Comparison of ENCODE assay signal across 9 cellular contexts in the genomic region with DNA sequence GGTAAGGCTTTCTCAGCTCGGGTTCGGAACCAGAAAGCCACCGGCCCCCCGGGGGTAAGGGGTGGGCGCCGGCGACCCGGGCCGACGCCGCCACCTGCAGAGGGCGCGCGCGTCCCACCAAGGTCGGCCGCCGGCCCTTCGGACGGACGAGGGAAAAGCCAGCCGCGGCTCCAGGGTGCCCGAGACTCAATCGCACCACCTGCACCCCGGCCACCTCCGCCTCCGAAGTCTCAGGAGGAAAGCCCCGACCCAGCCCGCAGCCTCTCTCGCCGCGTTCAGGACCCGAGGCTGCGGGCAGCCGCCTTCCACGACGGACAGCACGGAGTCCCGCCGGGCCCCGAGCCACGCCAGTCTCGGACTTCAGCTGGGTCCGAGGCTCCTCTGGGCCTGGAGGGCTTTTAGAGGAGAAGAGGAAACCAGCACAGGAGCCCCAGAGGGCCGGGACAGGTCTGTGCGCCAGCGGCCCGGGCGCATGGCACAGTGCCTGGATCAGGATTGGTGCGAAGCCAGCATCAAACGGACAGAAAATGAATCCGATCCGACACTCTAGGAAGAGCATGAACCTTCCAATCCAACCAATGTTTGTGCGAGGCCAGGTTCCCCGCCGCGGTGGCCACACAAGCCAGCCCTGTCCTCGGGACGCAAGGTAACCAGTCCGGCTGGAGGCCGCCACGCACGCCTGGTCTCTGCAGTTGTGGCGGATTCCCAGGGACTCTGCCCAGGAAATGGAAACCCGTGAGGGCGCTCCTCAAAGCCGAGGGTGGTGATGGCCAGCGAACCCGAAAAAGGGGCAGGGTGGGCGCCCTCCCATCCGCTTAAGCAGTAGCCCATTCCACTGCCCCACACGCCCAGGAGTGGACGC. TPM values are rescaled to one million over a fixed set of nuclear protein-coding genes. Genes with fewer than 3 reads are reported as not detected.
DNase-seq lines count a peak whose midpoint lies in the region; ATAC-seq, FAIRE-seq and TF ChIP-seq lines count a peak whose summit lies in the region.
"Had no signal": no experiment of that assay in that cellular context is flagged by ENCODE, and none has a peak within 500 bp of the region (broad histone marks: within the 10 kb centered on the region; RNA-seq: fewer than 3 reads in every experiment).

No MANE protein-coding gene starts in this region.

- no peak overlapping the region for H3K4me3 Mint-ChIP-seq in activated T-helper 1 cell treated with anti-CD3 and anti-CD28 coated beads, Interleukin-12 subunit alpha, Interleukin-12 subunit beta, Interleukin-2, Interleukin-4 antibody, amounts not matched to agents 30 ng/mL and 10 ng/mL and 1 ng/mL, durations not matched to agents 14 hours and 24 hours and 36 hours
- H3K4me3 Mint-ChIP-seq: stimulated activated naive CD8-positive, alpha-beta T cell treated with anti-CD3 and anti-CD28 coated beads, Interleukin-15, Interleukin-2, amounts not matched to agents 100 ng/mL and 50 ng/mL, for 24 hours had no signal

- H3K4me1 ChIP-seq in gastroesophageal sphincter (peaks cover 0 to 58% (median 20%) of the 10 kb centered on the region in 3 donors), pancreas (peaks cover 0 to 8% (median 5%) of the 10 kb centered on the region in 3 donors)

- intact Hi-C loops in pancreas (cut with DNase I) = loop anchor here in 1 of 3 donors (5.0 kb wide), 1 partner anchor 202 kb away; no protein-coding TSS in a partner anchor
- intact Hi-C loops in activated T-helper 1 cell treated with anti-CD3 and anti-CD28 coated beads, Interleukin-12 subunit alpha, Interleukin-12 subunit beta, Interleukin-2, Interleukin-4 antibody, amounts not matched to agents 30 ng/mL and 10 ng/mL and 1 ng/mL, durations not matched to agents 14 hours and 24 hours and 36 hours (cut with micrococcal nuclease) = no loop called here

- no peak for FAIRE-seq in pancreas (lab: Jason Lieb, UNC)

- peaks cover 0 to 9% of the 10 kb centered on the region in 2 donors for H3K36me3 ChIP-seq in gastroesophageal sphincter
- no peaks in the 10 kb centered on the region for H3K36me3 ChIP-seq in pancreas

- in situ Hi-C loops in ACHN (cut with HindIII; ENCODE audit: low pct_ligation_motif_present, low pct_unique_long_range_greater_than_20kb, low sequenced_read_pairs) (no loop called here), SK-MEL-5 (cut with HindIII; ENCODE audit: low pct_unique_long_range_greater_than_20kb, low sequenced_read_pairs) (loop anchor here (25.0 kb wide), 1 partner anchor 197 kb away; no protein-coding TSS in a partner anchor)

- H3K4me1 Mint-ChIP-seq in activated T-helper 1 cell treated with anti-CD3 and anti-CD28 coated beads, Interleukin-12 subunit alpha, Interleukin-12 subunit beta, Interleukin-2, Interleukin-4 antibody, amounts not matched to agents 30 ng/mL and 10 ng/mL and 1 ng/mL, durations not matched to agents 14 hours and 24 hours and 36 hours (ENCODE audit: low read depth) = no peaks in the 10 kb centered on the region

- TF ChIP-seq EP300 in gastroesophageal sphincter (IDR thresholded peaks at IDR 0.05) = no peak

- DNase-seq in ACHN (peak; percentile 45), SK-MEL-5 (ENCODE audit: low read depth, low spot score) (peak; percentile 60), pancreas (peak in 4 of 6 donors; percentile 62 to 85 (median 72)), DMS114 treated with DMSO at 0.1 percent for 48 hours (lab: John Stamatoyannopoulos, UW; ENCODE audit: unreplicated experiment) (no peak)
- DNase-seq in activated T-helper 1 cell treated with anti-CD3 and anti-CD28 coated beads, Interleukin-12 subunit alpha, Interleukin-12 subunit beta, Interleukin-2, Interleukin-4 antibody, amounts not matched to agents 30 ng/mL and 10 ng/mL and 1 ng/mL, durations not matched to agents 14 hours and 24 hours and 36 hours (ENCODE audit: low spot score) = no peak

- peaks cover 4% of the 10 kb centered on the region for H3K36me3 Mint-ChIP-seq in activated T-helper 1 cell treated with anti-CD3 and anti-CD28 coated beads, Interleukin-12 subunit alpha, Interleukin-12 subunit beta, Interleukin-2, Interleukin-4 antibody, amounts not matched to agents 30 ng/mL and 10 ng/mL and 1 ng/mL, durations not matched to agents 14 hours and 24 hours and 36 hours (ENCODE audit: low read depth)

- TF ChIP-seq CTCF in GM12873 (IDR thresholded peaks at IDR 0.05; ENCODE audit: insufficient read depth, low read depth, low read length, missing control alignments) (peak; percentile 63), gastroesophageal sphincter (IDR thresholded peaks at IDR 0.05) (peak in 3 of 4 experiments; percentile 73 to 93 (median 75)), pancreas (IDR thresholded peaks at IDR 0.05) (peak; percentile 29 to 75 (median 44))

- no peak for TF ChIP-seq POLR2A in gastroesophageal sphincter (IDR thresholded peaks at IDR 0.05)

- H3K27ac Mint-ChIP-seq in activated T-helper 1 cell treated with anti-CD3 and anti-CD28 coated beads, Interleukin-12 subunit alpha, Interleukin-12 subunit beta, Interleukin-2, Interleukin-4 antibody, amounts not matched to agents 30 ng/mL and 10 ng/mL and 1 ng/mL, durations not matched to agents 14 hours and 24 hours and 36 hours = no peak overlapping the region
- H3K27ac Mint-ChIP-seq: stimulated activated naive CD8-positive, alpha-beta T cell treated with anti-CD3 and anti-CD28 coated beads, Interleukin-15, Interleukin-2, amounts not matched to agents 100 ng/mL and 50 ng/mL, for 24 hours had no signal

- H3K9me3 ChIP-seq in gastroesophageal sphincter (no peaks in the 10 kb centered on the region), pancreas (no peaks in the 10 kb centered on the region)

- H3K4me3 ChIP-seq in gastroesophageal sphincter (peak overlapping the region in 1 of 2 donors; percentile 5), pancreas (peak overlapping the region in 2 of 4 donors; percentile 16 to 30)

- WGBS in gastroesophageal sphincter (ENCODE audit: low coverage in 1 of 2), 2 donors = 10% methylated on average over 2 of the region's 74 CpGs; no CpG with 5 or more reads in 1 of the 2 donors
- WGBS in pancreas, 2 donors = 5 to 10% methylated on average over 61 to 74 of the region's 74 CpGs

- ATAC-seq in gastroesophageal sphincter = peak; percentile 47
- ATAC-seq in pancreas = peak; percentile 61 to 90 (median 80)
- no peak for ATAC-seq in GM21526 (IDR thresholded peaks at IDR 0.05; ENCODE audit: low FRiP score, unreplicated experiment)

- H3K27me3 ChIP-seq in gastroesophageal sphincter = peaks cover 100% of the 10 kb centered on the region
- peaks cover 0 to 12% (median 8%) of the 10 kb centered on the region in 4 donors for H3K27me3 ChIP-seq in pancreas

- peaks cover 36% of the 10 kb centered on the region for H3K27me3 Mint-ChIP-seq in activated T-helper 1 cell treated with anti-CD3 and anti-CD28 coated beads, Interleukin-12 subunit alpha, Interleukin-12 subunit beta, Interleukin-2, Interleukin-4 antibody, amounts not matched to agents 30 ng/mL and 10 ng/mL and 1 ng/mL, durations not matched to agents 14 hours and 24 hours and 36 hours (ENCODE audit: insufficient read depth)

- H3K27ac ChIP-seq in gastroesophageal sphincter (no peak overlapping the region), pancreas (no peak overlapping the region)

- H3K9me3 Mint-ChIP-seq in activated T-helper 1 cell treated with anti-CD3 and anti-CD28 coated beads, Interleukin-12 subunit alpha, Interleukin-12 subunit beta, Interleukin-2, Interleukin-4 antibody, amounts not matched to agents 30 ng/mL and 10 ng/mL and 1 ng/mL, durations not matched to agents 14 hours and 24 hours and 36 hours = no peaks in the 10 kb centered on the region
- H3K9me3 Mint-ChIP-seq: stimulated activated naive CD8-positive, alpha-beta T cell treated with anti-CD3 and anti-CD28 coated beads, Interleukin-15, Interleukin-2, amounts not matched to agents 100 ng/mL and 50 ng/mL, for 24 hours had no signal

RNA-seq across cellular contexts. Expression of gene CBX8, which starts 6.7 kb away (rescaled TPM):
- 31.3 and 34.4 TPM in 2 replicates for total RNA-seq in SK-MEL-5 (2014; rRNA removed; shearing (Covaris generic))
- 16.1 and 27.3 TPM in 2 replicates for polyA plus RNA-seq in SK-MEL-5 (2015; cell fraction: cytosol; rRNA removed)
- polyA plus RNA-seq in SK-MEL-5 (2015; cell fraction: nucleus; rRNA removed) = 30.6 and 35.7 TPM in 2 replicates
- total RNA-seq in gastroesophageal sphincter (10 to 100 TPM in 1 of 4 donors, 1 to 10 TPM in 2, under 1 TPM in 1; 0.40 to 10.6 (median 3.9) TPM), pancreas (1 to 10 TPM; 1.6 to 5.7 (median 3.6) TPM)
- polyA plus RNA-seq in pancreas = 1 to 10 TPM; 4.5 to 5.2 TPM
- total RNA-seq in activated T-helper 1 cell treated with anti-CD3 and anti-CD28 coated beads, Interleukin-12 subunit alpha, Interleukin-12 subunit beta, Interleukin-2, Interleukin-4 antibody, amounts not matched to agents 30 ng/mL and 10 ng/mL and 1 ng/mL, durations not matched to agents 14 hours and 24 hours and 36 hours = 6.2 and 6.6 TPM in 2 replicates

RNA-seq across cellular contexts. Expression of gene CBX2, which starts 12.2 kb away (rescaled TPM):
- total RNA-seq in SK-MEL-5 (2014; rRNA removed; shearing (Covaris generic)) = 18.0 and 18.4 TPM in 2 replicates
- 24.5 and 29.7 TPM in 2 replicates for polyA plus RNA-seq in SK-MEL-5 (2015; cell fraction: cytosol; rRNA removed)
- 59.6 and 70.5 TPM in 2 replicates for polyA plus RNA-seq in SK-MEL-5 (2015; cell fraction: nucleus; rRNA removed)
- 1 to 10 TPM in 3 of 4 donors, under 1 TPM in 1; 0.81 to 2.5 (median 2.0) TPM for total RNA-seq in gastroesophageal sphincter
- total RNA-seq in pancreas = 1 to 10 TPM; 1.1 to 3.1 (median 1.8) TPM
- 1 to 10 TPM; 2.6 to 3.2 TPM for polyA plus RNA-seq in pancreas
- 4.7 and 5.1 TPM in 2 replicates for total RNA-seq in activated T-helper 1 cell treated with anti-CD3 and anti-CD28 coated beads, Interleukin-12 subunit alpha, Interleukin-12 subunit beta, Interleukin-2, Interleukin-4 antibody, amounts not matched to agents 30 ng/mL and 10 ng/mL and 1 ng/mL, durations not matched to agents 14 hours and 24 hours and 36 hours

RNA-seq across cellular contexts. Expression of gene CBX4, which starts 49.1 kb away (rescaled TPM):
- 120 and 128 TPM in 2 replicates for total RNA-seq in SK-MEL-5 (2014; rRNA removed; shearing (Covaris generic))
- 243 and 286 TPM in 2 replicates for polyA plus RNA-seq in SK-MEL-5 (2015; cell fraction: cytosol; rRNA removed)
- polyA plus RNA-seq in SK-MEL-5 (2015; cell fraction: nucleus; rRNA removed) = 260 and 320 TPM in 2 replicates
- total RNA-seq in gastroesophageal sphincter (10 to 100 TPM in 2 of 4 donors, 1 to 10 TPM in 2; 6.7 to 11.5 (median 10.0) TPM), pancreas (10 to 100 TPM; 11.1 to 42.4 (median 18.0) TPM)
- 10 to 100 TPM; 15.0 to 18.5 TPM for polyA plus RNA-seq in pancreas
- total RNA-seq in activated T-helper 1 cell treated with anti-CD3 and anti-CD28 coated beads, Interleukin-12 subunit alpha, Interleukin-12 subunit beta, Interleukin-2, Interleukin-4 antibody, amounts not matched to agents 30 ng/mL and 10 ng/mL and 1 ng/mL, durations not matched to agents 14 hours and 24 hours and 36 hours = 22.4 and 23.8 TPM in 2 replicates

RNA-seq across cellular contexts. Expression of gene ENPP7, which starts 59.4 kb away (rescaled TPM):
- total RNA-seq in SK-MEL-5 (2014; rRNA removed; shearing (Covaris generic)) = not detected in 2 replicates
- not detected in 2 replicates for polyA plus RNA-seq in SK-MEL-5 (2015; cell fraction: cytosol; rRNA removed)
- not detected in 2 replicates for polyA plus RNA-seq in SK-MEL-5 (2015; cell fraction: nucleus; rRNA removed)
- total RNA-seq in gastroesophageal sphincter (under 1 TPM in 1 of 4 donors, not detected in 3; 0.27 TPM), pancreas (under 1 TPM in 3 of 6 donors, not detected in 3; 0.09 to 0.13 (median 0.12) TPM)
- under 1 TPM; 0.05 to 0.15 TPM for polyA plus RNA-seq in pancreas
- 0.10 and 0.16 TPM in 2 replicates for total RNA-seq in activated T-helper 1 cell treated with anti-CD3 and anti-CD28 coated beads, Interleukin-12 subunit alpha, Interleukin-12 subunit beta, Interleukin-2, Interleukin-4 antibody, amounts not matched to agents 30 ng/mL and 10 ng/mL and 1 ng/mL, durations not matched to agents 14 hours and 24 hours and 36 hours

Comparison
In these comparisons a context has a peak if more than half of its experiments do, and no peak if none do; other contexts are left out.
1. DNase-seq: peak in ACHN (single experiment), SK-MEL-5 (single experiment) and pancreas (4 of 6); none in DMS114 treated with DMSO at 0.1 percent for 48 hours (single experiment) and activated T-helper 1 cell treated with anti-CD3 and anti-CD28 coated beads, Interleukin-12 subunit alpha, Interleukin-12 subunit beta, Interleukin-2, Interleukin-4 antibody, amounts not matched to agents 30 ng/mL and 10 ng/mL and 1 ng/mL, durations not matched to agents 14 hours and 24 hours and 36 hours (single experiment).
2. Peak in every context shown above with its lines, with median percentiles within 50 percentile points of each other: CTCF ChIP-seq.